Comparison of ENCODE assay signal across 1 cellular context in the genomic region with DNA sequence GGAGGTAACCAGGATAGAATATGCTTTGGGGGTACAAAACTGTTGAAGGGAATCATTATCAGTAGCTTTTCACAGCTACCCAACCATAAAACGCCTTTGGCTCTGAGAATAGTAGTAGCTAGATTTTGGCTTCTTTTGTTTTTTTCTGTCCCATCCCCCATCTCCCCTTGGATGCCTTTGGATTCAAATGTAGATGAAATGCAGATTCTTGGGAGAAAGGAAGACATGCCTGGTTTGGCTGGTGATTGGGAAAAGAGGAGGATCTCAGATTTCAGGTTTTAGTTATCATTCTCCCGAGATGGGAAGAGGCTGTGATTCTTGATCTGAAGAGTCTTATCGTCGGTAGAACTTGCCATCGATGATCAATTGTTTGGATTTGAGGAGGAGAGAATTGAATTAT.
A peak's percentile ranks its signal among the peaks of the same experiment; 100 is the strongest.
TF ChIP-seq lines count a peak whose summit lies in the region.

No MANE protein-coding gene starts in this region.

TF ChIP-seq in H1, 55 proteins besides CTCF, POLR2A, EP300 and RAD21 (continued from another document):
- TF ChIP-seq, protein P1, sequence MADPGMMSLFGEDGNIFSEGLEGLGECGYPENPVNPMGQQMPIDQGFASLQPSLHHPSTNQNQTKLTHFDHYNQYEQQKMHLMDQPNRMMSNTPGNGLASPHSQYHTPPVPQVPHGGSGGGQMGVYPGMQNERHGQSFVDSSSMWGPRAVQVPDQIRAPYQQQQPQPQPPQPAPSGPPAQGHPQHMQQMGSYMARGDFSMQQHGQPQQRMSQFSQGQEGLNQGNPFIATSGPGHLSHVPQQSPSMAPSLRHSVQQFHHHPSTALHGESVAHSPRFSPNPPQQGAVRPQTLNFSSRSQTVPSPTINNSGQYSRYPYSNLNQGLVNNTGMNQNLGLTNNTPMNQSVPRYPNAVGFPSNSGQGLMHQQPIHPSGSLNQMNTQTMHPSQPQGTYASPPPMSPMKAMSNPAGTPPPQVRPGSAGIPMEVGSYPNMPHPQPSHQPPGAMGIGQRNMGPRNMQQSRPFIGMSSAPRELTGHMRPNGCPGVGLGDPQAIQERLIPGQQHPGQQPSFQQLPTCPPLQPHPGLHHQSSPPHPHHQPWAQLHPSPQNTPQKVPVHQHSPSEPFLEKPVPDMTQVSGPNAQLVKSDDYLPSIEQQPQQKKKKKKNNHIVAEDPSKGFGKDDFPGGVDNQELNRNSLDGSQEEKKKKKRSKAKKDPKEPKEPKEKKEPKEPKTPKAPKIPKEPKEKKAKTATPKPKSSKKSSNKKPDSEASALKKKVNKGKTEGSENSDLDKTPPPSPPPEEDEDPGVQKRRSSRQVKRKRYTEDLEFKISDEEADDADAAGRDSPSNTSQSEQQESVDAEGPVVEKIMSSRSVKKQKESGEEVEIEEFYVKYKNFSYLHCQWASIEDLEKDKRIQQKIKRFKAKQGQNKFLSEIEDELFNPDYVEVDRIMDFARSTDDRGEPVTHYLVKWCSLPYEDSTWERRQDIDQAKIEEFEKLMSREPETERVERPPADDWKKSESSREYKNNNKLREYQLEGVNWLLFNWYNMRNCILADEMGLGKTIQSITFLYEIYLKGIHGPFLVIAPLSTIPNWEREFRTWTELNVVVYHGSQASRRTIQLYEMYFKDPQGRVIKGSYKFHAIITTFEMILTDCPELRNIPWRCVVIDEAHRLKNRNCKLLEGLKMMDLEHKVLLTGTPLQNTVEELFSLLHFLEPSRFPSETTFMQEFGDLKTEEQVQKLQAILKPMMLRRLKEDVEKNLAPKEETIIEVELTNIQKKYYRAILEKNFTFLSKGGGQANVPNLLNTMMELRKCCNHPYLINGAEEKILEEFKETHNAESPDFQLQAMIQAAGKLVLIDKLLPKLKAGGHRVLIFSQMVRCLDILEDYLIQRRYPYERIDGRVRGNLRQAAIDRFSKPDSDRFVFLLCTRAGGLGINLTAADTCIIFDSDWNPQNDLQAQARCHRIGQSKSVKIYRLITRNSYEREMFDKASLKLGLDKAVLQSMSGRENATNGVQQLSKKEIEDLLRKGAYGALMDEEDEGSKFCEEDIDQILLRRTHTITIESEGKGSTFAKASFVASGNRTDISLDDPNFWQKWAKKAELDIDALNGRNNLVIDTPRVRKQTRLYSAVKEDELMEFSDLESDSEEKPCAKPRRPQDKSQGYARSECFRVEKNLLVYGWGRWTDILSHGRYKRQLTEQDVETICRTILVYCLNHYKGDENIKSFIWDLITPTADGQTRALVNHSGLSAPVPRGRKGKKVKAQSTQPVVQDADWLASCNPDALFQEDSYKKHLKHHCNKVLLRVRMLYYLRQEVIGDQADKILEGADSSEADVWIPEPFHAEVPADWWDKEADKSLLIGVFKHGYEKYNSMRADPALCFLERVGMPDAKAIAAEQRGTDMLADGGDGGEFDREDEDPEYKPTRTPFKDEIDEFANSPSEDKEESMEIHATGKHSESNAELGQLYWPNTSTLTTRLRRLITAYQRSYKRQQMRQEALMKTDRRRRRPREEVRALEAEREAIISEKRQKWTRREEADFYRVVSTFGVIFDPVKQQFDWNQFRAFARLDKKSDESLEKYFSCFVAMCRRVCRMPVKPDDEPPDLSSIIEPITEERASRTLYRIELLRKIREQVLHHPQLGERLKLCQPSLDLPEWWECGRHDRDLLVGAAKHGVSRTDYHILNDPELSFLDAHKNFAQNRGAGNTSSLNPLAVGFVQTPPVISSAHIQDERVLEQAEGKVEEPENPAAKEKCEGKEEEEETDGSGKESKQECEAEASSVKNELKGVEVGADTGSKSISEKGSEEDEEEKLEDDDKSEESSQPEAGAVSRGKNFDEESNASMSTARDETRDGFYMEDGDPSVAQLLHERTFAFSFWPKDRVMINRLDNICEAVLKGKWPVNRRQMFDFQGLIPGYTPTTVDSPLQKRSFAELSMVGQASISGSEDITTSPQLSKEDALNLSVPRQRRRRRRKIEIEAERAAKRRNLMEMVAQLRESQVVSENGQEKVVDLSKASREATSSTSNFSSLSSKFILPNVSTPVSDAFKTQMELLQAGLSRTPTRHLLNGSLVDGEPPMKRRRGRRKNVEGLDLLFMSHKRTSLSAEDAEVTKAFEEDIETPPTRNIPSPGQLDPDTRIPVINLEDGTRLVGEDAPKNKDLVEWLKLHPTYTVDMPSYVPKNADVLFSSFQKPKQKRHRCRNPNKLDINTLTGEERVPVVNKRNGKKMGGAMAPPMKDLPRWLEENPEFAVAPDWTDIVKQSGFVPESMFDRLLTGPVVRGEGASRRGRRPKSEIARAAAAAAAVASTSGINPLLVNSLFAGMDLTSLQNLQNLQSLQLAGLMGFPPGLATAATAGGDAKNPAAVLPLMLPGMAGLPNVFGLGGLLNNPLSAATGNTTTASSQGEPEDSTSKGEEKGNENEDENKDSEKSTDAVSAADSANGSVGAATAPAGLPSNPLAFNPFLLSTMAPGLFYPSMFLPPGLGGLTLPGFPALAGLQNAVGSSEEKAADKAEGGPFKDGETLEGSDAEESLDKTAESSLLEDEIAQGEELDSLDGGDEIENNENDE (IDR thresholded peaks at IDR 0.05; ENCODE audit: insufficient replicate concordance, low read length): peak; percentile 81
- TF ChIP-seq EGR1 (IDR thresholded peaks at IDR 0.05; ENCODE audit: borderline replicate concordance, low read depth, low read length) (no peak), YY1 (IDR thresholded peaks at IDR 0.05; ENCODE audit: low read depth, low read length) (peak; percentile 56; the same call in 1 of the 2 replicates), TAF1 (IDR thresholded peaks at IDR 0.05; ENCODE audit: low read depth, low read length) (peak; percentile 80), PHF8 (conservative IDR thresholded peaks at IDR 0.05; ENCODE audit: low read depth, low read length) (no peak), NRF1 (IDR thresholded peaks at IDR 0.05; ENCODE audit: low read depth, low read length) (no peak), SIRT6 (IDR thresholded peaks at IDR 0.05; ENCODE audit: low read length) (no peak), RNF2 (IDR thresholded peaks at IDR 0.05; ENCODE audit: borderline replicate concordance, low read depth, low read length, missing control alignments, poor library complexity, severe bottlenecking) (no peak), KDM5A (IDR thresholded peaks at IDR 0.05; ENCODE audit: low read length) (no peak), SAP30 (IDR thresholded peaks at IDR 0.05; ENCODE audit: insufficient read depth, insufficient replicate concordance, low read length) (no peak), CEBPB (IDR thresholded peaks at IDR 0.05; ENCODE audit: low read depth, low read length) (no peak), EZH2 (IDR thresholded peaks at IDR 0.05; ENCODE audit: low read depth, low read length, severe bottlenecking) (no peak), POLR2AphosphoS5 (IDR thresholded peaks at IDR 0.05; ENCODE audit: low read depth, low read length) (peak; percentile 74), BACH1 (IDR thresholded peaks at IDR 0.05; ENCODE audit: low read length) (no peak), CHD2 (IDR thresholded peaks at IDR 0.05; ENCODE audit: low read length) (no peak; the same call in 1 of the 2 replicates), TAF7 (optimal IDR thresholded peaks at IDR 0.05; ENCODE audit: borderline replicate concordance, low read depth, low read length) (peak; percentile 85), CREB1 (IDR thresholded peaks at IDR 0.05) (no peak), NANOG (IDR thresholded peaks at IDR 0.05; ENCODE audit: insufficient read depth, low read depth, low read length, poor library complexity, severe bottlenecking) (no peak), TEAD4 (IDR thresholded peaks at IDR 0.05; ENCODE audit: low read depth, low read length) (peak; percentile 89), MAFK (IDR thresholded peaks at IDR 0.05; ENCODE audit: low read depth, low read length) (no peak), CBX5 (IDR thresholded peaks at IDR 0.05; ENCODE audit: low read depth, low read length) (no peak), GABPA (IDR thresholded peaks at IDR 0.05; ENCODE audit: borderline replicate concordance, insufficient read depth, low read length) (no peak), RXRA (IDR thresholded peaks at IDR 0.05; ENCODE audit: insufficient read depth, low read depth, low read length) (no peak), TCF12 (IDR thresholded peaks at IDR 0.05; ENCODE audit: low read depth, low read length) (0 out of 2 replicates have a peak, but pooled peaks have one; percentile 28), SP1 (IDR thresholded peaks at IDR 0.05; ENCODE audit: low read depth, low read length) (peak; percentile 94), GTF2F1 (IDR thresholded peaks at IDR 0.05; ENCODE audit: borderline replicate concordance, low read depth, low read length) (no peak), FOSL1 (IDR thresholded peaks at IDR 0.05; ENCODE audit: insufficient read depth, low read depth, low read length) (no peak), KDM1A (IDR thresholded peaks at IDR 0.05; ENCODE audit: borderline replicate concordance, low read length) (no peak), CTBP2 (IDR thresholded peaks at IDR 0.05; ENCODE audit: borderline replicate concordance, insufficient read depth, insufficient read length, low read length) (no peak), RFX5 (IDR thresholded peaks at IDR 0.05; ENCODE audit: borderline replicate concordance, low read depth, low read length) (no peak), ASH2L (IDR thresholded peaks at IDR 0.05; ENCODE audit: low read length) (peak; percentile 99), JUN (IDR thresholded peaks at IDR 0.05; ENCODE audit: low read depth, low read length) (no peak), BCL11A (IDR thresholded peaks at IDR 0.05; ENCODE audit: low read depth in 2 of 2, low read length in 2 of 2) (peak in 1 of 2 experiments; percentile 14), SP2 (IDR thresholded peaks at IDR 0.05; ENCODE audit: low read length) (no peak), ZNF274 (IDR thresholded peaks at IDR 0.05; ENCODE audit: borderline replicate concordance, extremely low read depth, low read length) (no peak), BRCA1 (IDR thresholded peaks at IDR 0.05; ENCODE audit: low read depth, low read length) (no peak), RBBP5 (IDR thresholded peaks at IDR 0.05; ENCODE audit: borderline replicate concordance, low read depth, low read length) (peak; percentile 96), SIX5 (IDR thresholded peaks at IDR 0.05; ENCODE audit: low read depth, low read length) (peak; percentile 10; the same call in 1 of the 2 replicates), CHD1 (IDR thresholded peaks at IDR 0.05; ENCODE audit: low read depth, low read length) (no peak), KDM4A (IDR thresholded peaks at IDR 0.05; ENCODE audit: low read depth, low read length, severe bottlenecking) (no peak), SIN3A (conservative IDR thresholded peaks at IDR 0.05 in 1 of 2, IDR thresholded peaks at IDR 0.05 in 1 of 2; ENCODE audit: low read depth in 1 of 2, low read length in 2 of 2) (peak; percentile 54 to 79; a peak in 3 of 4 replicates), SRF (IDR thresholded peaks at IDR 0.05; ENCODE audit: low read depth, low read length) (no peak), CBX8 (IDR thresholded peaks at IDR 0.05; ENCODE audit: borderline replicate concordance, low read depth, low read length) (no peak), HDAC6 (IDR thresholded peaks at IDR 0.05; ENCODE audit: low read depth, low read length) (no peak), SUZ12 (IDR thresholded peaks at IDR 0.05; ENCODE audit: low read length) (no peak), TBP (IDR thresholded peaks at IDR 0.05; ENCODE audit: low read depth, low read length) (peak; percentile 82), SP4 (IDR thresholded peaks at IDR 0.05; ENCODE audit: low read length) (no peak), POU5F1 (IDR thresholded peaks at IDR 0.05; ENCODE audit: low read depth, low read length) (peak; percentile 80; the same call in 1 of the 2 replicates)
- TF ChIP-seq, protein P2, sequence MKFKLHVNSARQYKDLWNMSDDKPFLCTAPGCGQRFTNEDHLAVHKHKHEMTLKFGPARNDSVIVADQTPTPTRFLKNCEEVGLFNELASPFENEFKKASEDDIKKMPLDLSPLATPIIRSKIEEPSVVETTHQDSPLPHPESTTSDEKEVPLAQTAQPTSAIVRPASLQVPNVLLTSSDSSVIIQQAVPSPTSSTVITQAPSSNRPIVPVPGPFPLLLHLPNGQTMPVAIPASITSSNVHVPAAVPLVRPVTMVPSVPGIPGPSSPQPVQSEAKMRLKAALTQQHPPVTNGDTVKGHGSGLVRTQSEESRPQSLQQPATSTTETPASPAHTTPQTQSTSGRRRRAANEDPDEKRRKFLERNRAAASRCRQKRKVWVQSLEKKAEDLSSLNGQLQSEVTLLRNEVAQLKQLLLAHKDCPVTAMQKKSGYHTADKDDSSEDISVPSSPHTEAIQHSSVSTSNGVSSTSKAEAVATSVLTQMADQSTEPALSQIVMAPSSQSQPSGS (IDR thresholded peaks at IDR 0.05; ENCODE audit: low read length): no peak
- TF ChIP-seq, protein P3, sequence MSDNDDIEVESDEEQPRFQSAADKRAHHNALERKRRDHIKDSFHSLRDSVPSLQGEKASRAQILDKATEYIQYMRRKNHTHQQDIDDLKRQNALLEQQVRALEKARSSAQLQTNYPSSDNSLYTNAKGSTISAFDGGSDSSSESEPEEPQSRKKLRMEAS (IDR thresholded peaks at IDR 0.05): no peak; the same call in 1 of the 2 replicates
- TF ChIP-seq, protein P4, sequence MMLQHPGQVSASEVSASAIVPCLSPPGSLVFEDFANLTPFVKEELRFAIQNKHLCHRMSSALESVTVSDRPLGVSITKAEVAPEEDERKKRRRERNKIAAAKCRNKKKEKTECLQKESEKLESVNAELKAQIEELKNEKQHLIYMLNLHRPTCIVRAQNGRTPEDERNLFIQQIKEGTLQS (IDR thresholded peaks at IDR 0.05; ENCODE audit: insufficient read depth, low read depth, low read length): no peak
- TF ChIP-seq, protein P5, sequence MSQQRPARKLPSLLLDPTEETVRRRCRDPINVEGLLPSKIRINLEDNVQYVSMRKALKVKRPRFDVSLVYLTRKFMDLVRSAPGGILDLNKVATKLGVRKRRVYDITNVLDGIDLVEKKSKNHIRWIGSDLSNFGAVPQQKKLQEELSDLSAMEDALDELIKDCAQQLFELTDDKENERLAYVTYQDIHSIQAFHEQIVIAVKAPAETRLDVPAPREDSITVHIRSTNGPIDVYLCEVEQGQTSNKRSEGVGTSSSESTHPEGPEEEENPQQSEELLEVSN (IDR thresholded peaks at IDR 0.05): no peak
- TF ChIP-seq, protein P6, sequence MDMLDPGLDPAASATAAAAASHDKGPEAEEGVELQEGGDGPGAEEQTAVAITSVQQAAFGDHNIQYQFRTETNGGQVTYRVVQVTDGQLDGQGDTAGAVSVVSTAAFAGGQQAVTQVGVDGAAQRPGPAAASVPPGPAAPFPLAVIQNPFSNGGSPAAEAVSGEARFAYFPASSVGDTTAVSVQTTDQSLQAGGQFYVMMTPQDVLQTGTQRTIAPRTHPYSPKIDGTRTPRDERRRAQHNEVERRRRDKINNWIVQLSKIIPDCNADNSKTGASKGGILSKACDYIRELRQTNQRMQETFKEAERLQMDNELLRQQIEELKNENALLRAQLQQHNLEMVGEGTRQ (IDR thresholded peaks at IDR 0.05; ENCODE audit: low read length): no peak
TF ChIP-seq in H1: peak in this region for 15.
